Comparison of ENCODE assay signal across 1 cellular context in the genomic region with DNA sequence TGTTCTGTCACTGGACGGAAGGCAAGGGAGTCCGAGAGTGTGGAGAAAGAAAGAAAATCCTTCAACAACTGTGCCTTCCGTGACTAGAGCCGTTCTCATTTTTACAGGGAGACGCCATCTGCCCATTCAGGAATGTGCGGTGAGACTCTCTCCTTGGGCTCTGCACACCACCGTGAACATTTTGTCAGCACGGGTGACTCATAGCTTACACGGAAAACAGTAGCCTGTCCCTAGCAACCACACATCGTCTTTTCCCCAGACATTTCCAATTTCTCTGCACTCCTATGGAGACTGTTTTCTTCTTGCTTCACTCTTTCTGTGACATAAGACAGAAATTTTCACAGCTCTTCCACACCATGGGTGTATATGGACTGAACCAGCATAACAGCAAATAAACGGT.
TF ChIP-seq lines count a peak whose summit lies in the region.

No MANE protein-coding gene starts in this region.

TF ChIP-seq in HepG2, 621 proteins besides CTCF, POLR2A, EP300 and RAD21:
- TF ChIP-seq FOSL2 (CRISPR knock-in tag; IDR thresholded peaks at IDR 0.05): peak; percentile 68
- no peak for TF ChIP-seq CBFB (CRISPR knock-in tag; IDR thresholded peaks at IDR 0.05)
TF ChIP-seq in HepG2: peak in this region for 1.
